20 cellular contexts compared by ENCODE assay signal in genomic region chr5:40233268-40233667, GRCh38.
"Had no signal": no experiment of that assay in that cellular context is flagged by ENCODE, and none has a peak within 500 bp of the region (broad histone marks: within the 10 kb centered on the region; RNA-seq: fewer than 3 reads in every experiment).

No MANE protein-coding gene starts in this region.

- H3K4me2 ChIP-seq: smooth muscle cell had no signal

- H3K4me3 Mint-ChIP-seq: activated CD4-positive, alpha-beta memory T cell treated with anti-CD3 and anti-CD28 coated beads, Interleukin-2, amount 10 ng/mL, durations not matched to agents 7 days and 5 days; activated T-cell treated with anti-CD3 and anti-CD28 coated beads, Interleukin-2, amount 50 U/mL, for 24 hours; mesothelial cell of epicardium; T-helper 1 cell treated with Interleukin-12 subunit alpha and Interleukin-12 subunit beta and Interleukin-4 antibody, amounts not matched to agents 30 μg/mL and 1 μg/mL, for 36 hours had no signal

- H3K9me3 Mint-ChIP-seq: activated CD4-positive, alpha-beta memory T cell treated with anti-CD3 and anti-CD28 coated beads, Interleukin-2, amount 10 ng/mL, durations not matched to agents 7 days and 5 days; activated T-cell treated with anti-CD3 and anti-CD28 coated beads, Interleukin-2, amount 50 U/mL, for 24 hours; mesothelial cell of epicardium had no signal

- DNase-seq: activated CD4-positive, alpha-beta memory T cell treated with anti-CD3 and anti-CD28 coated beads, Interleukin-2, amount 10 ng/mL, durations not matched to agents 7 days and 5 days; activated CD4-positive, alpha-beta T cell treated with anti-CD3 and anti-CD28 coated beads for 4 hours; activated effector memory CD4-positive, alpha-beta T cell treated with anti-CD3 and anti-CD28 coated beads, Interleukin-2, amount 50 U/mL, for 16 hours; activated T-cell treated with anti-CD3 and anti-CD28 coated beads, Interleukin-2, amount 50 U/mL, for 24 hours; anterior cingulate cortex; head of caudate nucleus; islet precursor cell; right cardiac atrium; stimulated activated CD4-positive, alpha-beta T cell treated with anti-CD3 and anti-CD28 coated beads, Interleukin-4, amount 100 ng/mL, for 4 hours; stimulated activated CD8-positive, alpha-beta memory T cell treated with anti-CD3 and anti-CD28 coated beads, Interleukin-4, amount 100 ng/mL, for 48 hours; stimulated activated naive CD8-positive, alpha-beta T cell treated with anti-CD3 and anti-CD28 coated beads, Interleukin-15, Interleukin-2, amounts not matched to agents 100 U/mL and 50 U/mL, for 24 hours; transverse colon had no signal

- H3K36me3 ChIP-seq: prostate gland, transverse colon had no signal

- H3K27ac ChIP-seq: prostate gland, transverse colon had no signal

- H3K36me3 Mint-ChIP-seq: mesothelial cell of epicardium had no signal

- H3K27ac Mint-ChIP-seq: activated CD4-positive, alpha-beta memory T cell treated with anti-CD3 and anti-CD28 coated beads, Interleukin-2, amount 10 ng/mL, durations not matched to agents 7 days and 5 days; activated naive CD4-positive, alpha-beta T cell treated with anti-CD3 and anti-CD28 coated beads, Interleukin-2, amount 50 U/mL, for 72 hours; activated T-cell treated with anti-CD3 and anti-CD28 coated beads, Interleukin-2, amount 50 U/mL, for 24 hours; mesothelial cell of epicardium; T-helper 1 cell treated with Interleukin-12 subunit alpha and Interleukin-12 subunit beta and Interleukin-4 antibody, amounts not matched to agents 30 μg/mL and 1 μg/mL, for 36 hours had no signal

- H3K9me3 ChIP-seq: prostate gland, transverse colon had no signal

- H3K27me3 ChIP-seq: transverse colon had no signal

- FAIRE-seq: colon, frontal cortex had no signal

- ATAC-seq: activated naive CD4-positive, alpha-beta T cell treated with anti-CD3 and anti-CD28 coated beads, Interleukin-2, amount 50 U/mL, for 72 hours; right cardiac atrium; stimulated activated naive CD8-positive, alpha-beta T cell treated with anti-CD3 and anti-CD28 coated beads, Interleukin-15, Interleukin-2, amounts not matched to agents 100 U/mL and 50 U/mL, for 24 hours had no signal

- H3K4me3 ChIP-seq: lung, prostate gland, smooth muscle cell, transverse colon had no signal

- H3K27me3 Mint-ChIP-seq: activated CD4-positive, alpha-beta memory T cell treated with anti-CD3 and anti-CD28 coated beads, Interleukin-2, amount 10 ng/mL, durations not matched to agents 7 days and 5 days; activated T-cell treated with anti-CD3 and anti-CD28 coated beads, Interleukin-2, amount 50 U/mL, for 24 hours had no signal

- H3K4me1 ChIP-seq: prostate gland, transverse colon had no signal
